In the genomic region with DNA sequence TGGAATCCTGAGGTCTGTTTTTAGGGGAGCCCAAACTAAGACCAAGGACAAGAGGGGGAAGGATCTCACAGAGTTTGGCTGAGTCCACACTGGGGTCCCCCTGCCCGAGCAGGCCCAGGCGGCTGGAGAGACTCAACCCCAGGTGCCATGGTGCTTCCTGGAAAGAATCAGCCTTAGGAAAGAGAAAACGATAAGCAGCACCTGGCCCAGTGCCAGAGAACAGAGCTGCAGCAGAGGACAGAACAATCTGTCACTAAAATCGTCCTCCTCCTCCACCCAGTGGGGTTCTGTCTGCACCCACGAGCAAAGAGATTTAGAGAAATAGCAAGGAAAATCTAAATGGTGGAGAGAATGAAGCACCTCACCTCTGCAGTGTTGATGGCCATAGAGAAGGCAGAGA, we compare ENCODE assay signal across 1 cellular context.
TF ChIP-seq lines count a peak whose summit lies in the region.

No MANE protein-coding gene starts in this region.

TF ChIP-seq in SK-N-SH, 30 proteins besides CTCF, POLR2A, EP300 and RAD21 (continued from another document):
- TF ChIP-seq, protein P1, sequence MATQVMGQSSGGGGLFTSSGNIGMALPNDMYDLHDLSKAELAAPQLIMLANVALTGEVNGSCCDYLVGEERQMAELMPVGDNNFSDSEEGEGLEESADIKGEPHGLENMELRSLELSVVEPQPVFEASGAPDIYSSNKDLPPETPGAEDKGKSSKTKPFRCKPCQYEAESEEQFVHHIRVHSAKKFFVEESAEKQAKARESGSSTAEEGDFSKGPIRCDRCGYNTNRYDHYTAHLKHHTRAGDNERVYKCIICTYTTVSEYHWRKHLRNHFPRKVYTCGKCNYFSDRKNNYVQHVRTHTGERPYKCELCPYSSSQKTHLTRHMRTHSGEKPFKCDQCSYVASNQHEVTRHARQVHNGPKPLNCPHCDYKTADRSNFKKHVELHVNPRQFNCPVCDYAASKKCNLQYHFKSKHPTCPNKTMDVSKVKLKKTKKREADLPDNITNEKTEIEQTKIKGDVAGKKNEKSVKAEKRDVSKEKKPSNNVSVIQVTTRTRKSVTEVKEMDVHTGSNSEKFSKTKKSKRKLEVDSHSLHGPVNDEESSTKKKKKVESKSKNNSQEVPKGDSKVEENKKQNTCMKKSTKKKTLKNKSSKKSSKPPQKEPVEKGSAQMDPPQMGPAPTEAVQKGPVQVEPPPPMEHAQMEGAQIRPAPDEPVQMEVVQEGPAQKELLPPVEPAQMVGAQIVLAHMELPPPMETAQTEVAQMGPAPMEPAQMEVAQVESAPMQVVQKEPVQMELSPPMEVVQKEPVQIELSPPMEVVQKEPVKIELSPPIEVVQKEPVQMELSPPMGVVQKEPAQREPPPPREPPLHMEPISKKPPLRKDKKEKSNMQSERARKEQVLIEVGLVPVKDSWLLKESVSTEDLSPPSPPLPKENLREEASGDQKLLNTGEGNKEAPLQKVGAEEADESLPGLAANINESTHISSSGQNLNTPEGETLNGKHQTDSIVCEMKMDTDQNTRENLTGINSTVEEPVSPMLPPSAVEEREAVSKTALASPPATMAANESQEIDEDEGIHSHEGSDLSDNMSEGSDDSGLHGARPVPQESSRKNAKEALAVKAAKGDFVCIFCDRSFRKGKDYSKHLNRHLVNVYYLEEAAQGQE (IDR thresholded peaks at IDR 0.05; ENCODE audit: low read depth, low read length), result no peak
- TF ChIP-seq IRF3 (IDR thresholded peaks at IDR 0.05; ENCODE audit: low read depth, low read length) (no peak), TAF1 (IDR thresholded peaks at IDR 0.05; ENCODE audit: borderline replicate concordance, low read depth, low read length) (no peak), SIN3A (IDR thresholded peaks at IDR 0.05; ENCODE audit: borderline replicate concordance, low read depth, low read length) (no peak), POLR2AphosphoS5 (IDR thresholded peaks at IDR 0.05; ENCODE audit: low read depth, low read length) (no peak), GATA2 (CRISPR knock-in tag; IDR thresholded peaks at IDR 0.05) (no peak), RCOR1 (IDR thresholded peaks at IDR 0.05; ENCODE audit: low read length) (no peak)
